ENCODE assay signal across 15 cellular contexts in the genomic region with DNA sequence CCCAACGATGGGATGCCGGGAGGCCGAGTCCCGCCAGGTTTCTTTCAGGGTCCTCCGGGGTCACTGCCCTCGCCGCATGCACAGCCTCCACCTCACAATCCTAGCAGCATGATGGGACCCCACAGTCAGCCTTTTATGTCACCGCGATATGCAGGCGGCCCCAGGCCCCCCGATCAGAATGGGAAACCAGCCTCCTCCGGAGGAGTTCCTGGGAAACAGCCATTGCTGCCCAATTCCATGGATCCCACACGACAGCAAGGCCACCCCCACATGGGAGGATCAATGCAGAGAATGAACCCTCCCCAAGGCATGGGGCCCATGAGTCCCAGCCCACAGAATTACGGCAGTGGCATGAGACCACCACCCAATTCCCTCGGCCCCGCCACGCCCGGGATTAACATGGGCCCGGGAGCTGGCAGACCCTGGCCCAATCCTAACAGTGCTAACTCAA. TPM values are rescaled to one million over a fixed set of nuclear protein-coding genes. Genes with fewer than 3 reads are reported as not detected.
DNase-seq lines count a peak whose midpoint lies in the region; TF ChIP-seq lines count a peak whose summit lies in the region.
"Not testable (repeated sequence)": the region's sequence is repeated elsewhere in the genome, so short reads cannot be mapped to it uniquely, and the experiment has no call there.
"Had no signal": no experiment of that assay in that cellular context is flagged by ENCODE, and none has a peak within 500 bp of the region (broad histone marks: within the 10 kb centered on the region; RNA-seq: fewer than 3 reads in every experiment).

No MANE protein-coding gene starts in this region.

- H3K4me2 ChIP-seq in SK-N-SH: not testable (repeated sequence)

- H3K9me2 ChIP-seq in SK-N-SH: not testable (repeated sequence)

- DNase-seq in SK-N-SH: peak; percentile 9
- peak; percentile 5 for DNase-seq in dedifferentiated amniotic fluid mesenchymal stem cell (ENCODE audit: extremely low spot score)
- peak; percentile 78 for DNase-seq in cardiac septum (ENCODE audit: low spot score)
- peak; percentile 7 for DNase-seq in iPS-NIHi7 (ENCODE audit: extremely low spot score)
- DNase-seq in mesenteric fat pad (ENCODE audit: low spot score): peak; percentile 89
- peak; percentile 58 for DNase-seq in sigmoid colon

- H3F3A ChIP-seq in SK-N-SH (replicated peaks; ENCODE audit: insufficient read depth): not testable (repeated sequence)

- H3K36me3 ChIP-seq in ES-I3 (ENCODE audit: insufficient read depth, low read length); SK-N-SH (replicated peaks in 1 of 2; ENCODE audit: control insufficient read depth in 1 of 2, insufficient read depth in 2 of 2, low read length in 1 of 2); sigmoid colon: not testable (repeated sequence)

- not testable (repeated sequence) for H3K9me3 ChIP-seq in ES-I3 (ENCODE audit: control insufficient read depth, insufficient read depth, low read length); SK-N-SH; sigmoid colon

- not testable (repeated sequence) for H3K4me3 ChIP-seq in SK-N-SH (ENCODE audit: low read depth in 2 of 2, low read length in 1 of 2); sigmoid colon

- POLR2A ChIA-PET in SK-N-SH (lab: Yijun Ruan, JAX): not testable (repeated sequence)

- not testable (repeated sequence) for H3K4me1 ChIP-seq in ES-I3 (ENCODE audit: insufficient read depth, low read length); SK-N-SH (ENCODE audit: control insufficient read depth in 1 of 2, insufficient read depth in 2 of 2, low read depth in 1 of 2, low read length in 1 of 2); sigmoid colon

- intact Hi-C loops in cardiac septum (cut with DNase I); sigmoid colon (cut with DNase I): not testable (repeated sequence)

- TF ChIP-seq EP300 in SK-N-SH (IDR thresholded peaks at IDR 0.05; ENCODE audit: borderline replicate concordance in 1 of 2, low read depth in 1 of 2, low read length in 1 of 2); sigmoid colon (IDR thresholded peaks at IDR 0.05): not testable (repeated sequence)

- H3K9ac ChIP-seq in ES-I3 (ENCODE audit: low read depth, low read length): peak overlapping the region; percentile 44; the same call in 1 of the 2 replicates
- not testable (repeated sequence) for H3K9ac ChIP-seq in SK-N-SH

- CTCF ChIA-PET in SK-N-SH (lab: Yijun Ruan, JAX): not testable (repeated sequence)

- not testable (repeated sequence) for TF ChIP-seq RAD21 in SK-N-SH (IDR thresholded peaks at IDR 0.05; ENCODE audit: low read length)

- not testable (repeated sequence) for H3K79me2 ChIP-seq in SK-N-SH (ENCODE audit: insufficient read depth)

- H3K27ac ChIP-seq in SK-N-SH (ENCODE audit: low read depth in 2 of 2, low read length in 1 of 2); sigmoid colon: not testable (repeated sequence)

- H3K27me3 ChIP-seq in SK-N-SH (ENCODE audit: insufficient read depth); sigmoid colon: not testable (repeated sequence)

- not testable (repeated sequence) for TF ChIP-seq POLR2A in sigmoid colon (IDR thresholded peaks at IDR 0.05)

- 35% methylated on average over 19 of the region's 19 CpGs for WGBS in SK-N-SH (ENCODE audit: low lambda C conversion rate)
- WGBS in sigmoid colon, 2 donors: 88 to 91% methylated on average over 19 of the region's 19 CpGs

- H2AFZ ChIP-seq in SK-N-SH (ENCODE audit: low read depth): not testable (repeated sequence)

- not testable (repeated sequence) for H4K20me1 ChIP-seq in SK-N-SH (ENCODE audit: insufficient read depth)

- TF ChIP-seq CTCF in SK-N-SH (IDR thresholded peaks at IDR 0.05); sigmoid colon (IDR thresholded peaks at IDR 0.05): not testable (repeated sequence)

RNA-seq across cellular contexts. Expression of a gene that starts 44.5 kb away (rescaled TPM):
- not detected in 2 replicates for polyA plus RNA-seq in SK-N-SH (2012; rRNA removed)
- polyA plus RNA-seq in SK-N-SH (2012; cell fraction: cytosol; rRNA removed): not detected in 2 replicates
- 0.08 TPM in 1 of 2 replicates, not detected in the other for polyA plus RNA-seq in SK-N-SH (2012; cell fraction: nucleus; rRNA removed)
- total RNA-seq in cardiac septum: not detected
- total RNA-seq in mesenteric fat pad: not detected
- total RNA-seq in sigmoid colon: not detected
- not detected for polyA plus RNA-seq in sigmoid colon
- total RNA-seq: CD4-positive, CD25-positive, alpha-beta regulatory T cell; G401; GM23248; H7; PC-9; RPMI7951 had no signal
- polyA plus RNA-seq: BJ; CD4-positive, CD25-positive, alpha-beta regulatory T cell; GM23248; IgD-negative memory B cell had no signal

Comparison
In these comparisons a context has a peak if more than half of its experiments do, and no peak if none do; other contexts are left out.
1. DNase-seq: peak in every context shown above with its lines; median percentile 89 in mesenteric fat pad; 78 in cardiac septum; 58 in sigmoid colon; 9 in SK-N-SH; 7 in iPS-NIHi7; 5 in dedifferentiated amniotic fluid mesenchymal stem cell.